In the genomic region with DNA sequence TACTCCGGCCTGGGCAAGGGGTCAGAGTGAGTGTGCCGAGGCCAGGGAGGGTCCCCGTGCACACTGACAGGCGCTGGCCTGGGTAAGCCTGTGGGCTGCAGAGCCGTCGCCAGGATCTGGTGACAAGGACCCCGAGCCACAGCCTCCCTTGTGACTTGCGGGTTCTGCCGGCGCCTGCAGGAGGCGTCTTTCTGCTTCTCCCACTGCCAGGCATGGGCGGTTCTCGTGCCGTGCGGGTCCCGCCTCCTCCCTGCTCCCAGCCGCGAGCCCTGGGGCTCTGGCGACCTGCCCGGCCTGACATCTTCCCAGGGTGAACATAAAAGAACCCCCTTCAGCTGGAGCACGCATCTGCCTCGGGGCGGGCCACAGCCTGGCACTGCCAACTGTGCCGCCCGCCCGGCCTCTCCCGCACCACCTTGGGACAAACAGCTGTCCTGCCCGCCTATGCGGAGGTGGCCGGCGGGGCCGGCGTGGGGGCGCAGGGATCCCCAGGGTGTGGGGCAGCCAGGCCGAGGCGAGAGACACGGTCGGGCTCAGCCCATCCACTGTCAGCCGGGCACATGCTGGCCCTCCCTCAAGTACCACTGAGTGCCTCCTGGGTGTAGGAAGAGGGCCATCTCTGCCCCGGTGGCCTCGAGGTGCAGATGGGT, we compare ENCODE assay signal across 8 cellular contexts. TPM values are rescaled to one million over a fixed set of nuclear protein-coding genes. Genes with fewer than 3 reads are reported as not detected.
DNase-seq lines count a peak whose midpoint lies in the region; ATAC-seq and TF ChIP-seq lines count a peak whose summit lies in the region.
"Had no signal": no experiment of that assay in that cellular context is flagged by ENCODE, and none has a peak within 500 bp of the region (broad histone marks: within the 10 kb centered on the region; RNA-seq: fewer than 3 reads in every experiment).

No MANE protein-coding gene starts in this region.

- no peak overlapping the region for H3K27ac ChIP-seq in body of pancreas

- DNase-seq in NCI-H1930 (lab: John Stamatoyannopoulos, UW) = peak; percentile 49 to 50
- peak; percentile 51 for DNase-seq in T-helper 9 cell
- DNase-seq in body of pancreas = peak; percentile 50 to 71 (median 63)
- DNase-seq in iPS-NIHi7 (ENCODE audit: extremely low spot score) = peak; percentile 85
- peak; percentile 78 for DNase-seq in stimulated activated CD4-positive, alpha-beta T cell treated with anti-CD3 and anti-CD28 coated beads, Interleukin-1b, Interleukin-23, amount 100 ng/mL, for 48 hours
- DNase-seq in ureter (ENCODE audit: low spot score) = no peak

- H3K27me3 ChIP-seq in body of pancreas = peaks cover 0 to 20% of the 10 kb centered on the region in 2 donors

- no peak for TF ChIP-seq POLR2A in body of pancreas (IDR thresholded peaks at IDR 0.05)

- intact Hi-C loops in body of pancreas (cut with DNase I) = no loop called here

- H3K36me3 ChIP-seq in body of pancreas (replicated peaks in 1 of 2; ENCODE audit: insufficient read depth in 1 of 2, low read depth in 2 of 2) = no peaks in the 10 kb centered on the region

- peak; percentile 36 for ATAC-seq in body of pancreas

- TF ChIP-seq CTCF in GM12874 (IDR thresholded peaks at IDR 0.05; ENCODE audit: insufficient read depth, low read depth, low read length) = peak; percentile 63
- peak in 4 of 7 experiments; percentile 22 to 44 (median 30) for TF ChIP-seq CTCF in body of pancreas (IDR thresholded peaks at IDR 0.05)

- H3K4me3 ChIP-seq in body of pancreas = no peak overlapping the region

- H3K4me1 ChIP-seq in body of pancreas = peaks cover 29% of the 10 kb centered on the region

- no peaks in the 10 kb centered on the region for H3K9me3 ChIP-seq in body of pancreas

- WGBS in body of pancreas, 2 donors = 5 to 9% methylated on average over 3 to 39 of the region's 41 CpGs

RNA-seq across cellular contexts. Expression of gene HCN2, which starts 1.5 kb away (rescaled TPM):
- total RNA-seq in body of pancreas = under 1 TPM in 1 of 2 donors, not detected in 1; 0.26 TPM
- total RNA-seq in ureter = not detected

RNA-seq across cellular contexts. Expression of gene BSG, which starts 15.8 kb away (rescaled TPM):
- 100 to 1,000 TPM; 176 to 264 TPM for total RNA-seq in body of pancreas
- total RNA-seq in ureter = 273 TPM

RNA-seq across cellular contexts. Expression of gene GZMM, which starts 44.4 kb away (rescaled TPM):
- total RNA-seq in body of pancreas = 1 to 10 TPM in 1 of 2 donors, not detected in 1; 5.3 TPM
- total RNA-seq in ureter = 0.83 TPM
- total RNA-seq: glomerular endothelial cell had no signal

RNA-seq across cellular contexts. Expression of gene POLRMT, which starts 45.1 kb away (rescaled TPM):
- total RNA-seq in body of pancreas (10 to 100 TPM; 25.4 to 46.1 TPM), ureter (56.4 TPM)

RNA-seq across cellular contexts. Expression of gene FGF22, which starts 51.5 kb away (rescaled TPM):
- total RNA-seq in body of pancreas = not detected
- total RNA-seq in ureter = 0.29 TPM
